Comparison of ENCODE assay signal across 11 cellular contexts in genomic region chr1:204083491-204083890, GRCh38. TPM values are rescaled to one million over a fixed set of nuclear protein-coding genes. Genes with fewer than 3 reads are reported as not detected.
DNase-seq lines count a peak whose midpoint lies in the region; ATAC-seq and TF ChIP-seq lines count a peak whose summit lies in the region.
"Had no signal": no experiment of that assay in that cellular context is flagged by ENCODE, and none has a peak within 500 bp of the region (broad histone marks: within the 10 kb centered on the region; RNA-seq: fewer than 3 reads in every experiment).

No MANE protein-coding gene starts in this region.

- H2AFZ ChIP-seq in GM23338 = no peak overlapping the region

- H3K9me3 ChIP-seq in left lung = no peaks in the 10 kb centered on the region
- no peaks in the 10 kb centered on the region for H3K9me3 ChIP-seq in skeletal muscle tissue (ENCODE audit: control insufficient read depth in 3 of 3, low read length in 3 of 3)

- H3K27ac Mint-ChIP-seq in GM23338 = peak overlapping the region; percentile 99
- H3K27ac Mint-ChIP-seq in WTC11 = peak overlapping the region; percentile 97

- H3K4me3 Mint-ChIP-seq in GM23338 = peak overlapping the region; percentile 57; the same call in 1 of the 3 replicates
- peak overlapping the region; percentile 29; the same call in 1 of the 2 replicates for H3K4me3 Mint-ChIP-seq in WTC11

- peaks cover 85% of the 10 kb centered on the region for H3K4me1 Mint-ChIP-seq in GM23338
- H3K4me1 Mint-ChIP-seq in WTC11 = peaks cover 93% of the 10 kb centered on the region

- H3K36me3 Mint-ChIP-seq in GM23338 (ENCODE audit: low read depth) = peaks cover 2% of the 10 kb centered on the region; the same call in 2 of the 3 replicates
- H3K36me3 Mint-ChIP-seq in WTC11 = peaks cover 2% of the 10 kb centered on the region; the same call in 1 of the 2 replicates

- peaks cover 28% of the 10 kb centered on the region for H4K20me1 ChIP-seq in GM23338 (replicated peaks; ENCODE audit: insufficient read depth)

- H3K9ac ChIP-seq in skeletal muscle tissue (ENCODE audit: low read depth in 1 of 3, low read length in 3 of 3) = peak overlapping the region; percentile 59 to 75 (median 69)

- POLR2A ChIA-PET in WTC11 (lab: Charles Lee) = interaction anchor here (0.5 to 2.3 kb wide), 5 partner anchors 9 to 212 kb away, joined by 3 to 9 read pairs (median 5); partner anchors contain the start of gene SOX13

- intact Hi-C loops in left lung (cut with DNase I) = no loop called here

- H3K9me3 Mint-ChIP-seq in GM23338 (peaks cover 3% of the 10 kb centered on the region; the same call in 2 of the 3 replicates), WTC11 (no peaks in the 10 kb centered on the region)

- ATAC-seq in GM23338 (no peak), WTC11 (no peak), left lung (no peak), GM18519 (IDR thresholded peaks at IDR 0.05; ENCODE audit: low FRiP score, unreplicated experiment) (no peak), HG03135 (IDR thresholded peaks at IDR 0.05; ENCODE audit: unreplicated experiment) (no peak)
- ATAC-seq: right cardiac atrium had no signal

- H3K79me2 ChIP-seq in GM23338 (replicated peaks; ENCODE audit: insufficient read depth) = peaks cover 91% of the 10 kb centered on the region

- DNase-seq in GM23338 (ENCODE audit: low spot score) (no peak), WTC11 (ENCODE audit: low spot score) (no peak), left lung (no peak), NOMO-1 treated with DMSO at 0.1 percent for 48 hours (lab: John Stamatoyannopoulos, UW; ENCODE audit: unreplicated experiment) (no peak), germinal center (ENCODE audit: low spot score) (no peak)
- DNase-seq: Calu3, islet precursor cell, right cardiac atrium had no signal

- H3K27me3 Mint-ChIP-seq in GM23338 (ENCODE audit: insufficient read depth, low read depth, poor library complexity) (peaks cover 27% of the 10 kb centered on the region), WTC11 (ENCODE audit: low read depth) (no peaks in the 10 kb centered on the region)

- H3K27me3 ChIP-seq in GM23338 (ENCODE audit: insufficient read depth) = no peaks in the 10 kb centered on the region
- H3K27me3 ChIP-seq in left lung = no peaks in the 10 kb centered on the region
- H3K27me3 ChIP-seq in skeletal muscle tissue (ENCODE audit: control insufficient read depth in 3 of 3, insufficient read depth in 3 of 3, low read length in 3 of 3) = no peaks in the 10 kb centered on the region

- CTCF ChIA-PET in WTC11 (lab: Charles Lee) = interaction anchor here (0.8 to 1.9 kb wide), 3 partner anchors 12 to 212 kb away, joined by 4 to 16 read pairs (median 5); no protein-coding TSS in a partner anchor

- no peak for TF ChIP-seq CTCF in GM23338 (conservative IDR thresholded peaks at IDR 0.05; ENCODE audit: low read depth in 2 of 2)
- no peak for TF ChIP-seq CTCF in WTC11 (IDR thresholded peaks at IDR 0.05)
- no peak for TF ChIP-seq CTCF in left lung (IDR thresholded peaks at IDR 0.05)

- H3K4me1 ChIP-seq in GM23338 (ENCODE audit: insufficient read depth) = peaks cover 85% of the 10 kb centered on the region
- H3K4me1 ChIP-seq in left lung = peaks cover 51 to 80% of the 10 kb centered on the region in 2 donors
- H3K4me1 ChIP-seq in skeletal muscle tissue (ENCODE audit: control insufficient read depth in 3 of 3, insufficient read depth in 3 of 3, low read length in 3 of 3) = peaks cover 57 to 73% (median 66%) of the 10 kb centered on the region in 3 donors

- H3K9me2 ChIP-seq in GM23338 (ENCODE audit: insufficient read depth) = no peaks in the 10 kb centered on the region

- H3K4me3 ChIP-seq in GM23338 = peak overlapping the region; percentile 36; the same call in 1 of the 2 replicates
- no peak overlapping the region for H3K4me3 ChIP-seq in left lung
- H3K4me3 ChIP-seq in skeletal muscle tissue (ENCODE audit: low read length in 3 of 3) = no peak overlapping the region

- H3K36me3 ChIP-seq in GM23338 (ENCODE audit: insufficient read depth) (no peaks in the 10 kb centered on the region), left lung (no peaks in the 10 kb centered on the region), skeletal muscle tissue (ENCODE audit: control insufficient read depth in 3 of 3, insufficient read depth in 3 of 3, low read length in 3 of 3) (no peaks in the 10 kb centered on the region)

- H3K4me2 ChIP-seq in GM23338 = peak overlapping the region; percentile 72

- peaks cover 23% of the 10 kb centered on the region for H3F3A ChIP-seq in GM23338 (replicated peaks; ENCODE audit: low read depth)

- H3K27ac ChIP-seq in GM23338 (ENCODE audit: low read depth) (peak overlapping the region; percentile 98), left lung (peak overlapping the region; percentile 67 to 76), skeletal muscle tissue (ENCODE audit: low read depth, low read length) (peak overlapping the region; percentile 81)

TF ChIP-seq in GM23338, 12 proteins besides CTCF, POLR2A, EP300 and RAD21 (continues in another document):
- TF ChIP-seq ETS1 (IDR thresholded peaks at IDR 0.05) (no peak), EZH2 (IDR thresholded peaks at IDR 0.05; ENCODE audit: low read depth, unreplicated experiment) (no peak), NANOG (IDR thresholded peaks at IDR 0.05; ENCODE audit: borderline replicate concordance) (no peak), STAT1 (IDR thresholded peaks at IDR 0.05; ENCODE audit: unreplicated experiment) (no peak), EZH2phosphoT487 (IDR thresholded peaks at IDR 0.05; ENCODE audit: unreplicated experiment) (no peak), ZNF331 (CRISPR knock-in tag; IDR thresholded peaks at IDR 0.05; ENCODE audit: low read depth) (no peak)

TF ChIP-seq in WTC11, 78 proteins besides CTCF, POLR2A, EP300 and RAD21 (continues in another document):
- TF ChIP-seq TCF7 (CRISPR knock-in tag; IDR thresholded peaks at IDR 0.05; ENCODE audit: low read depth) = no peak
- TF ChIP-seq HMGXB4 (CRISPR knock-in tag; IDR thresholded peaks at IDR 0.05) = no peak
- no peak for TF ChIP-seq ZNF671 (CRISPR knock-in tag; IDR thresholded peaks at IDR 0.05)
- no peak for TF ChIP-seq SMAD4 (CRISPR knock-in tag; IDR thresholded peaks at IDR 0.05)
- no peak for TF ChIP-seq RELA (CRISPR knock-in tag; IDR thresholded peaks at IDR 0.05; ENCODE audit: borderline replicate concordance)
- TF ChIP-seq OVOL2 (CRISPR knock-in tag; IDR thresholded peaks at IDR 0.05; ENCODE audit: borderline replicate concordance) = no peak
- no peak for TF ChIP-seq FOXK1 (CRISPR knock-in tag; IDR thresholded peaks at IDR 0.05)
- no peak for TF ChIP-seq E2F1 (CRISPR knock-in tag; IDR thresholded peaks at IDR 0.05)
- no peak for TF ChIP-seq ZNF416 (CRISPR knock-in tag; IDR thresholded peaks at IDR 0.05)
- TF ChIP-seq, protein P1, sequence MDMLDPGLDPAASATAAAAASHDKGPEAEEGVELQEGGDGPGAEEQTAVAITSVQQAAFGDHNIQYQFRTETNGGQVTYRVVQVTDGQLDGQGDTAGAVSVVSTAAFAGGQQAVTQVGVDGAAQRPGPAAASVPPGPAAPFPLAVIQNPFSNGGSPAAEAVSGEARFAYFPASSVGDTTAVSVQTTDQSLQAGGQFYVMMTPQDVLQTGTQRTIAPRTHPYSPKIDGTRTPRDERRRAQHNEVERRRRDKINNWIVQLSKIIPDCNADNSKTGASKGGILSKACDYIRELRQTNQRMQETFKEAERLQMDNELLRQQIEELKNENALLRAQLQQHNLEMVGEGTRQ (CRISPR knock-in tag; IDR thresholded peaks at IDR 0.05) = no peak
- TF ChIP-seq RORB (CRISPR knock-in tag; IDR thresholded peaks at IDR 0.05) = no peak
- no peak for TF ChIP-seq E2F5 (CRISPR knock-in tag; IDR thresholded peaks at IDR 0.05)
- TF ChIP-seq ZNF232 (CRISPR knock-in tag; IDR thresholded peaks at IDR 0.05) = no peak
- TF ChIP-seq TEAD4 (CRISPR knock-in tag; IDR thresholded peaks at IDR 0.05) = no peak

RNA-seq across cellular contexts. Expression of gene SOX13, which starts 10.6 kb away (rescaled TPM):
- 105 and 123 TPM in 2 replicates for total RNA-seq in GM23338 (2014; rRNA removed; shearing (Covaris generic))
- polyA plus RNA-seq in GM23338 (2016; fragmentation: Nextera tagmentation; extraction: Ambion mirVana) = 28.6 and 32.3 TPM in 2 replicates
- total RNA-seq in WTC11 (2021) (139 to 171 TPM (median 148 TPM) in 3 replicates), left lung (10 to 100 TPM; 41.7 to 45.0 TPM), skeletal muscle tissue (4.7 TPM)
